ENCODE assay signal across 1 cellular context in the genomic region with DNA sequence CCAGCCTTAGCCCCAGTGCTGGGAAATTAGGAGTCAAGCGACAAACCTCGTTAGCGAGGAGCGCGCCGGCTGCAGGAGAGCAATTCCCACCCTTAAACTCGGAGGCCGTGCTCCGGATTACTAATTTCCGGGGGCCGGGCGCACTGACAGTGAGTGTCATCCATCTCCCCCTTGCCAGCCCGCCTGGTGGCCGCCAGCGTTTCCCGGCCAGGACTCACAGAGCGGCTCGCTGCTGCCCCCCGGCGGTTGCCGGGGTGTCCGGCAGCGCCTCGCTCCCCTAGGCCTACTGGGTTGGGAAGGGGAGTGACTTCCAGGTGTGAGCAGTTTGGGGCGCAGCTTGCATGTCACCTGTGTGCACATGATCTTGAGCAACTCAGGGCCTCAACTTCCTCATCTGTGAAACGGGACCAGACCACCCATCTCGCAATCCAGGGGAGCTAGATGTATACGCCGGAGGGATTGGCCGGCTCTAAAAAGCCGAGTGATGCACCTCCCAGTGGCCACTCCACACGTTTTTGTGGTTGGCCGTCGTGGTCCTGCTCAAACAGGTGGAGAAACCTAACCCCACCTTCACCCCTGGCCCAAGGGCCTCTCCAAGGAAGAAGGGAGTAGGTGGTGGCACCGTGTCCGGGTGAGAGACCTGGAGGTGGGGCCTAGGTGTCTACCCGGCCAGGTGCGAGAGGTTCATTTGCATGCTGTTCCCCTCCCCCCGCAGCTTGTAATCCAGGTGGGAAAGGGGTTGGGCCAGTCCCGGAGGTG.
A peak's percentile ranks its signal among the peaks of the same experiment; 100 is the strongest.
TF ChIP-seq lines count a peak whose summit lies in the region.

No MANE protein-coding gene starts in this region.

TF ChIP-seq in HepG2, 621 proteins besides CTCF, POLR2A, EP300 and RAD21 (continued from another document and continues in another):
- TF ChIP-seq, protein P1, sequence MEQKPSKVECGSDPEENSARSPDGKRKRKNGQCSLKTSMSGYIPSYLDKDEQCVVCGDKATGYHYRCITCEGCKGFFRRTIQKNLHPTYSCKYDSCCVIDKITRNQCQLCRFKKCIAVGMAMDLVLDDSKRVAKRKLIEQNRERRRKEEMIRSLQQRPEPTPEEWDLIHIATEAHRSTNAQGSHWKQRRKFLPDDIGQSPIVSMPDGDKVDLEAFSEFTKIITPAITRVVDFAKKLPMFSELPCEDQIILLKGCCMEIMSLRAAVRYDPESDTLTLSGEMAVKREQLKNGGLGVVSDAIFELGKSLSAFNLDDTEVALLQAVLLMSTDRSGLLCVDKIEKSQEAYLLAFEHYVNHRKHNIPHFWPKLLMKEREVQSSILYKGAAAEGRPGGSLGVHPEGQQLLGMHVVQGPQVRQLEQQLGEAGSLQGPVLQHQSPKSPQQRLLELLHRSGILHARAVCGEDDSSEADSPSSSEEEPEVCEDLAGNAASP (CRISPR knock-in tag; IDR thresholded peaks at IDR 0.05; ENCODE audit: borderline replicate concordance): peak; percentile 65
- TF ChIP-seq ZNF512 (CRISPR knock-in tag; IDR thresholded peaks at IDR 0.05) (no peak), ZNF30 (CRISPR knock-in tag; IDR thresholded peaks at IDR 0.05) (no peak), RARA (CRISPR knock-in tag; IDR thresholded peaks at IDR 0.05) (no peak), WIZ (CRISPR knock-in tag; IDR thresholded peaks at IDR 0.05) (no peak), PRDM10 (CRISPR knock-in tag; IDR thresholded peaks at IDR 0.05; ENCODE audit: low read depth) (no peak), ZBTB49 (CRISPR knock-in tag; IDR thresholded peaks at IDR 0.05; ENCODE audit: borderline replicate concordance) (no peak), MIXL1 (CRISPR knock-in tag; IDR thresholded peaks at IDR 0.05) (no peak), HDAC6 (IDR thresholded peaks at IDR 0.05; ENCODE audit: low read depth, low read length) (no peak), PTBP1 (IDR thresholded peaks at IDR 0.05; ENCODE audit: low read depth, low read length, poor library complexity, severe bottlenecking) (peak; percentile 25), SMAD1 (CRISPR knock-in tag; IDR thresholded peaks at IDR 0.05; ENCODE audit: borderline replicate concordance, low read depth) (no peak), ZEB1 (IDR thresholded peaks at IDR 0.05; ENCODE audit: insufficient replicate concordance, low read depth) (peak; percentile 96), ZNF558 (CRISPR knock-in tag; IDR thresholded peaks at IDR 0.05; ENCODE audit: borderline replicate concordance) (no peak), ZNF772 (CRISPR knock-in tag; IDR thresholded peaks at IDR 0.05) (peak; percentile 65; the same call in 1 of the 2 replicates), TBX3 (IDR thresholded peaks at IDR 0.05; ENCODE audit: borderline replicate concordance) (no peak), MIER3 (CRISPR knock-in tag; IDR thresholded peaks at IDR 0.05; ENCODE audit: borderline replicate concordance) (0 out of 2 replicates have a peak, but pooled peaks have one; percentile 33), GABPA (IDR thresholded peaks at IDR 0.05; ENCODE audit: low read depth, low read length) (no peak), GABPA (CRISPR knock-in tag; IDR thresholded peaks at IDR 0.05; ENCODE audit: low read depth) (peak; percentile 65), HMGXB3 (CRISPR knock-in tag; IDR thresholded peaks at IDR 0.05; ENCODE audit: borderline replicate concordance) (no peak), SYNCRIP (IDR thresholded peaks at IDR 0.05; ENCODE audit: insufficient read depth, low read depth, low read length) (no peak), CREB3 (CRISPR knock-in tag; IDR thresholded peaks at IDR 0.05) (no peak; the same call in 1 of the 2 replicates), HMGA1 (CRISPR knock-in tag; conservative IDR thresholded peaks at IDR 0.05) (no peak), ZNF547 (CRISPR knock-in tag; IDR thresholded peaks at IDR 0.05) (peak; percentile 72), ZNF770 (CRISPR knock-in tag; IDR thresholded peaks at IDR 0.05) (peak; percentile 77), DNMT3B (CRISPR knock-in tag; conservative IDR thresholded peaks at IDR 0.05) (0 out of 2 replicates have a peak, but pooled peaks have one; percentile 43), ZNF7 (CRISPR knock-in tag; IDR thresholded peaks at IDR 0.05) (no peak), NFATC3 (CRISPR knock-in tag; IDR thresholded peaks at IDR 0.05) (no peak)
- TF ChIP-seq, protein P2, sequence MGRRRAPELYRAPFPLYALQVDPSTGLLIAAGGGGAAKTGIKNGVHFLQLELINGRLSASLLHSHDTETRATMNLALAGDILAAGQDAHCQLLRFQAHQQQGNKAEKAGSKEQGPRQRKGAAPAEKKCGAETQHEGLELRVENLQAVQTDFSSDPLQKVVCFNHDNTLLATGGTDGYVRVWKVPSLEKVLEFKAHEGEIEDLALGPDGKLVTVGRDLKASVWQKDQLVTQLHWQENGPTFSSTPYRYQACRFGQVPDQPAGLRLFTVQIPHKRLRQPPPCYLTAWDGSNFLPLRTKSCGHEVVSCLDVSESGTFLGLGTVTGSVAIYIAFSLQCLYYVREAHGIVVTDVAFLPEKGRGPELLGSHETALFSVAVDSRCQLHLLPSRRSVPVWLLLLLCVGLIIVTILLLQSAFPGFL (CRISPR knock-in tag; IDR thresholded peaks at IDR 0.05): no peak
- TF ChIP-seq, protein P3, sequence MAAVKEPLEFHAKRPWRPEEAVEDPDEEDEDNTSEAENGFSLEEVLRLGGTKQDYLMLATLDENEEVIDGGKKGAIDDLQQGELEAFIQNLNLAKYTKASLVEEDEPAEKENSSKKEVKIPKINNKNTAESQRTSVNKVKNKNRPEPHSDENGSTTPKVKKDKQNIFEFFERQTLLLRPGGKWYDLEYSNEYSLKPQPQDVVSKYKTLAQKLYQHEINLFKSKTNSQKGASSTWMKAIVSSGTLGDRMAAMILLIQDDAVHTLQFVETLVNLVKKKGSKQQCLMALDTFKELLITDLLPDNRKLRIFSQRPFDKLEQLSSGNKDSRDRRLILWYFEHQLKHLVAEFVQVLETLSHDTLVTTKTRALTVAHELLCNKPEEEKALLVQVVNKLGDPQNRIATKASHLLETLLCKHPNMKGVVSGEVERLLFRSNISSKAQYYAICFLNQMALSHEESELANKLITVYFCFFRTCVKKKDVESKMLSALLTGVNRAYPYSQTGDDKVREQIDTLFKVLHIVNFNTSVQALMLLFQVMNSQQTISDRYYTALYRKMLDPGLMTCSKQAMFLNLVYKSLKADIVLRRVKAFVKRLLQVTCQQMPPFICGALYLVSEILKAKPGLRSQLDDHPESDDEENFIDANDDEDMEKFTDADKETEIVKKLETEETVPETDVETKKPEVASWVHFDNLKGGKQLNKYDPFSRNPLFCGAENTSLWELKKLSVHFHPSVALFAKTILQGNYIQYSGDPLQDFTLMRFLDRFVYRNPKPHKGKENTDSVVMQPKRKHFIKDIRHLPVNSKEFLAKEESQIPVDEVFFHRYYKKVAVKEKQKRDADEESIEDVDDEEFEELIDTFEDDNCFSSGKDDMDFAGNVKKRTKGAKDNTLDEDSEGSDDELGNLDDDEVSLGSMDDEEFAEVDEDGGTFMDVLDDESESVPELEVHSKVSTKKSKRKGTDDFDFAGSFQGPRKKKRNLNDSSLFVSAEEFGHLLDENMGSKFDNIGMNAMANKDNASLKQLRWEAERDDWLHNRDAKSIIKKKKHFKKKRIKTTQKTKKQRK (IDR thresholded peaks at IDR 0.05; ENCODE audit: low read length): no peak
